In genomic region chr14:78227466-78228077, GRCh38 we compare ENCODE assay signal across 1 cellular context.
TF ChIP-seq lines count a peak whose summit lies in the region.

No MANE protein-coding gene starts in this region.

TF ChIP-seq in WTC11, 78 proteins besides CTCF, POLR2A, EP300 and RAD21 (continued from another document):
- TF ChIP-seq PREB (CRISPR knock-in tag; IDR thresholded peaks at IDR 0.05; ENCODE audit: borderline replicate concordance) (no peak), ATF6 (CRISPR knock-in tag; IDR thresholded peaks at IDR 0.05) (no peak)
TF ChIP-seq in WTC11: peak in this region for 0.
